ENCODE assay signal across 11 cellular contexts in the genomic region with DNA sequence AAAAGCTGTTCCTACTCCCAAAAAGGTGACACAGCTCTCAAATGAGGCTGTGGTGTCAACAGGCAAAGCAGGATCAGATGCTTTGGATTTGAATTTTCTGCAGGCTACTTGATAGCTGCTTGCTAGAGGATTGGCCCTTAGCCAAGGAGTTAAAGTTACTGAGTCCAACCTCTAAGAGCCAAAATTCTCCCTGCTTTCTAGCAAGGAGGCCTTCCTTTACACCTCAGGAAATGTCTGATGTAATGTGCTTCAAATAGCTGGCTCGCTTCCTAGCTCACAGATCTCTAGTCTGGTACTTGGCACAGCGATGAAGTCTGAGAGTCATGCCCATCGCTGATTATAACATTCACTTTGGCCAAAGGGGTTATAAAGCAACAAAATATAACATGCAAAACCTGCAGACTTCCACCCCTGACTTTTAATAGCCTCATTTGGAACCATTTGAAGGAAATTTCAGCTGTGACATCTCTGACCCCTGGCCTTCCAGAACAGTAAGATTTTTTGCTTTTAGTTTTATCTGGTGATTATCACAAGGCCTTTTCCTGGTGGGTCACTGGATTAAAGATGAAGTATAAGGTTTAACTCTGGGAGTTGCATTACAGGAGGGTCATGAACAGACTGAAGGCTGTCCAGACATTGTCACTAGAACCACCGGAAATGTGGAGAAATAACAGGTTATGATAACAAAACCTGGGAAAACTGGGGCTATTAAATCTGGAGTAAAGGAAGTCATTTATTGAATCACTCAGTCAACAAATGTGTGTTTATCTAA.
DNase-seq lines count a peak whose midpoint lies in the region; ATAC-seq, FAIRE-seq and TF ChIP-seq lines count a peak whose summit lies in the region.
"Had no signal": no experiment of that assay in that cellular context is flagged by ENCODE, and none has a peak within 500 bp of the region (broad histone marks: within the 10 kb centered on the region; RNA-seq: fewer than 3 reads in every experiment).

No MANE protein-coding gene starts in this region.

- CTCF ChIA-PET in A673 (lab: Charles Lee) (interaction anchor here (0.7 kb wide), 1 partner anchor 1902 kb away, joined by 3 read pairs; no protein-coding TSS in a partner anchor), Caco-2 (lab: Charles Lee) (no interaction called here)

- H3K4me3 ChIP-seq in A673 (ENCODE audit: low read depth, low read length, poor library complexity, severe bottlenecking), result no peak overlapping the region
- H3K4me3 ChIP-seq in bronchial epithelial cell (ENCODE audit: low read depth, low read length), result no peak overlapping the region
- H3K4me3 ChIP-seq in right lobe of liver, result no peak overlapping the region
- no peak overlapping the region for H3K4me3 ChIP-seq in Caco-2 (ENCODE audit: low read depth, low read length)

- H3K36me3 ChIP-seq in A673 (ENCODE audit: insufficient read depth, low read length, poor library complexity, severe bottlenecking) (no peaks in the 10 kb centered on the region), bronchial epithelial cell (ENCODE audit: control insufficient read depth, insufficient read depth, low read length) (no peaks in the 10 kb centered on the region), right lobe of liver (no peaks in the 10 kb centered on the region), Caco-2 (ENCODE audit: control insufficient read depth, insufficient read depth, low read length) (no peaks in the 10 kb centered on the region)

- peaks cover 6% of the 10 kb centered on the region for H3K4me1 Mint-ChIP-seq in Caco-2 (ENCODE audit: low read depth, unreplicated experiment)

- H3K27me3 ChIP-seq in A673 (replicated peaks; ENCODE audit: insufficient read depth, low read depth, low read length, poor library complexity) (no peaks in the 10 kb centered on the region), bronchial epithelial cell (ENCODE audit: control insufficient read depth, insufficient read depth, low read length) (no peaks in the 10 kb centered on the region), right lobe of liver (no peaks in the 10 kb centered on the region), Caco-2 (replicated peaks; ENCODE audit: control insufficient read depth, insufficient read depth, low read length) (no peaks in the 10 kb centered on the region)

- WGBS in right lobe of liver (ENCODE audit: insufficient coverage, low coverage, low lambda C conversion rate, missing lambda C conversion rate), result 35% methylated on average over 4 of the region's 4 CpGs

- ATAC-seq in right lobe of liver, result peak; percentile 52 to 68 (median 57)
- ATAC-seq in GM18873 (IDR thresholded peaks at IDR 0.05; ENCODE audit: low FRiP score, unreplicated experiment), result no peak
- no peak for ATAC-seq in HG03135 (IDR thresholded peaks at IDR 0.05; ENCODE audit: unreplicated experiment)

- H3K4me3 Mint-ChIP-seq in Caco-2 (ENCODE audit: unreplicated experiment), result no peak overlapping the region

- H3K27ac ChIP-seq in A673 (ENCODE audit: low read depth, low read length, poor library complexity, severe bottlenecking) (no peak overlapping the region), right lobe of liver (no peak overlapping the region)
- H3K27ac ChIP-seq: HL-60 had no signal

- TF ChIP-seq CTCF in A673 (conservative IDR thresholded peaks at IDR 0.05; ENCODE audit: low read depth, low read length), result no peak
- TF ChIP-seq CTCF in bronchial epithelial cell (IDR thresholded peaks at IDR 0.05; ENCODE audit: insufficient read depth, low read length, severe bottlenecking), result no peak
- TF ChIP-seq CTCF in right lobe of liver (IDR thresholded peaks at IDR 0.05), result no peak
- TF ChIP-seq CTCF in Caco-2 (IDR thresholded peaks at IDR 0.05; ENCODE audit: insufficient read depth in 1 of 2, low read depth in 1 of 2, low read length in 1 of 2, severe bottlenecking in 1 of 2, unreplicated experiment in 1 of 2), result no peak

- TF ChIP-seq POLR2A in right lobe of liver (IDR thresholded peaks at IDR 0.05), result no peak

- no peaks in the 10 kb centered on the region for H3K9me3 Mint-ChIP-seq in Caco-2 (ENCODE audit: unreplicated experiment)

- BruUV-seq in A673 (replicated peaks; lab: Mats Ljungman, UMichigan), result no TSS peak
- BruUV-seq in Caco-2 (replicated peaks; lab: Mats Ljungman, UMichigan), result no TSS peak

- DNase-seq in A673 (ENCODE audit: low spot score) (peak; percentile 77), LoVo (ENCODE audit: low spot score) (peak; percentile 82), bronchial epithelial cell (ENCODE audit: low read depth) (peak; percentile 81), right lobe of liver (no peak), Caco-2 (no peak)
- DNase-seq in NK-92 treated with Interleukin-12 subunit alpha and Interleukin-12 subunit beta, amount 100 ng/mL, for 24 hours (lab: John Stamatoyannopoulos, UW), result no peak
- DNase-seq: activated T-cell treated with anti-CD3 and anti-CD28 coated beads, Interleukin-2, amount 50 U/mL, for 1 hour had no signal

- no peaks in the 10 kb centered on the region for H3K36me3 Mint-ChIP-seq in Caco-2 (ENCODE audit: insufficient read depth, unreplicated experiment)

- intact Hi-C loops in A673 (cut with micrococcal nuclease; ENCODE audit: unreplicated experiment), result no loop called here
- intact Hi-C loops in right lobe of liver (cut with DNase I), result loop anchor here in 1 of 2 donors (10.0 kb wide), 1 partner anchor 255 kb away; no protein-coding TSS in a partner anchor
- intact Hi-C loops in Caco-2 (cut with micrococcal nuclease; ENCODE audit: unreplicated experiment), result loop anchor here (10.0 kb wide), 1 partner anchor 85 kb away; no protein-coding TSS in a partner anchor

- FAIRE-seq in bronchial epithelial cell (lab: Jason Lieb, UNC), result no peak

- POLR2A ChIA-PET in A673 (lab: Charles Lee; ENCODE audit: low non-redundant PET), result no interaction called here
- POLR2A ChIA-PET in Caco-2 (lab: Charles Lee), result no interaction called here

- no peak overlapping the region for H3K27ac Mint-ChIP-seq in Caco-2 (ENCODE audit: unreplicated experiment)
- H3K27ac Mint-ChIP-seq: progenitor cell of endocrine pancreas had no signal

- H3K27me3 Mint-ChIP-seq in Caco-2 (ENCODE audit: insufficient read depth, unreplicated experiment), result no peaks in the 10 kb centered on the region

- H3K4me1 ChIP-seq in A673 (ENCODE audit: insufficient read depth, low read length, poor library complexity, severe bottlenecking) (peaks cover 22% of the 10 kb centered on the region), right lobe of liver (no peaks in the 10 kb centered on the region), Caco-2 (no peaks in the 10 kb centered on the region)

- no peaks in the 10 kb centered on the region for H3K9me3 ChIP-seq in A673 (ENCODE audit: low read depth, low read length, poor library complexity, severe bottlenecking)
- H3K9me3 ChIP-seq in right lobe of liver, result no peaks in the 10 kb centered on the region
- no peaks in the 10 kb centered on the region for H3K9me3 ChIP-seq in Caco-2

Comparison
In these comparisons a context has a peak if more than half of its experiments do, and no peak if none do; other contexts are left out.
1. DNase-seq: peak in A673 (single experiment), LoVo (single experiment) and bronchial epithelial cell (single experiment); none in right lobe of liver (0 of 3), Caco-2 (0 of 2) and NK-92 treated with Interleukin-12 subunit alpha and Interleukin-12 subunit beta, amount 100 ng/mL, for 24 hours (single experiment).
2. ATAC-seq: peak in right lobe of liver (4 of 4); none in GM18873 (single experiment) and HG03135 (single experiment).